Comparison of ENCODE assay signal across 10 cellular contexts in the genomic region with DNA sequence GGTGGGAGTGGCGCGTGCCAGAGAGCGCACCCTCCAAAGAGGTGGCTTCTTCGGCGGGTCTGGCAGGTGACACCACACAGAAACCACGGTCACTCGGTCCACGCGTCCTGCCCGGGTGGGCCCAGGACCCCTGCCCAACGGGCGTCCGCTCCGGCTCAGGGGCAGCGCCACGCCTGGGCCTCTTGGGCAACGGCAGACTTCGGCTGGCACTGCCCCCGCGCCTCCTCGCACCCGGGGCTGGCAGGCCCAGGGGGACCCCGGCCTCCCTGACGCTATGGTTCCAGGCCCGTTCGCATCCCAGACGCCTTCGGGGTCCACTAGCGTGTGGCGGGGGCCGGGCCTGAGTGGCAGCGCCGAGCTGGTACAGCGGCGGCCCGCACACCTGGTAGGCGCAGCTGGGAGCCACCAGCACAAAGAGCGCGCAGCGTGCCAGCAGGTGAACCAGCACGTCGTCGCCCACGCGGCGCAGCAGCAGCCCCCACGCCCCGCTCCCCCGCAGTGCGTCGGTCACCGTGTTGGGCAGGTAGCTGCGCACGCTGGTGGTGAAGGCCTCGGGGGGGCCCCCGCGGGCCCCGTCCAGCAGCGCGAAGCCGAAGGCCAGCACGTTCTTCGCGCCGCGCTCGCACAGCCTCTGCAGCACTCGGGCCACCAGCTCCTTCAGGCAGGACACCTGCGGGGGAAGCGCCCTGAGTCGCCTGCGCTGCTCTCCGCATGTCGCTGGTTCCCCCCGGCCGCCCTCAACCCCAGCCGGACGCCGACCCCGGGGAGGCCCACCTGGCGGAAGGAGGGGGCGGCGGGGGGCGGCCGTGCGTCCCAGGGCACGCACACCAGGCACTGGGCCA. TPM values are rescaled to one million over a fixed set of nuclear protein-coding genes. Genes with fewer than 3 reads are reported as not detected.
DNase-seq lines count a peak whose midpoint lies in the region; ATAC-seq and TF ChIP-seq lines count a peak whose summit lies in the region.
"Had no signal": no experiment of that assay in that cellular context is flagged by ENCODE, and none has a peak within 500 bp of the region (broad histone marks: within the 10 kb centered on the region; RNA-seq: fewer than 3 reads in every experiment).

No MANE protein-coding gene starts in this region.

- peaks cover 10% of the 10 kb centered on the region for H3K27me3 ChIP-seq in H7 (ENCODE audit: control insufficient read depth, insufficient read depth, low read length)
- no peaks in the 10 kb centered on the region for H3K27me3 ChIP-seq in testis

- no peak overlapping the region for H3K27ac ChIP-seq in testis

- no peaks in the 10 kb centered on the region for H3K9me3 Mint-ChIP-seq in activated B cell treated with CpG ODN at 0.5 μM for 24 hours

- no peaks in the 10 kb centered on the region for H3K4me1 ChIP-seq in testis

- no peaks in the 10 kb centered on the region for H3K9me3 ChIP-seq in testis

- CTCF ChIA-PET in activated B cell treated with CpG ODN at 0.5 μM for 24 hours (lab: Charles Lee) = no interaction called here

- TF ChIP-seq POLR2A in testis (IDR thresholded peaks at IDR 0.05) = no peak

- H3K4me3 ChIP-seq in H7 (ENCODE audit: insufficient read depth, low read depth, low read length) = peak overlapping the region; percentile 56
- peak overlapping the region in 1 of 2 donors; percentile 2 for H3K4me3 ChIP-seq in testis
- H3K4me3 ChIP-seq: lung had no signal

- no peaks in the 10 kb centered on the region; the same call in 1 of the 2 replicates for H3K36me3 ChIP-seq in H7 (replicated peaks; ENCODE audit: control insufficient read depth, insufficient read depth, low read length)
- H3K36me3 ChIP-seq in testis (ENCODE audit: low read depth, missing control alignments) = no peaks in the 10 kb centered on the region

- ATAC-seq in activated B cell treated with CpG ODN at 0.5 μM for 24 hours (ENCODE audit: low read depth) = peak; percentile 6

- H3K36me3 Mint-ChIP-seq in activated B cell treated with CpG ODN at 0.5 μM for 24 hours (ENCODE audit: low read depth) = no peaks in the 10 kb centered on the region

- 35 to 54% methylated on average over 5 to 83 of the region's 87 CpGs for WGBS in testis, 2 donors

- H3K4me1 Mint-ChIP-seq in activated B cell treated with CpG ODN at 0.5 μM for 24 hours = peaks cover 7% of the 10 kb centered on the region

- peaks cover 5% of the 10 kb centered on the region for H3K27me3 Mint-ChIP-seq in activated B cell treated with CpG ODN at 0.5 μM for 24 hours

- no peak overlapping the region for H3K4me3 Mint-ChIP-seq in activated B cell treated with CpG ODN at 0.5 μM for 24 hours

- no peak overlapping the region for H3K27ac Mint-ChIP-seq in activated B cell treated with CpG ODN at 0.5 μM for 24 hours

- intact Hi-C loops in activated B cell treated with CpG ODN at 0.5 μM for 24 hours (cut with micrococcal nuclease) (no loop called here), testis (cut with DNase I; ENCODE audit: low total_unique reads) (no loop called here)

- TF ChIP-seq CTCF in activated B cell treated with CpG ODN at 0.5 μM for 24 hours (IDR thresholded peaks at IDR 0.05) (no peak), testis (IDR thresholded peaks at IDR 0.05) (no peak)

- POLR2A ChIA-PET in activated B cell treated with CpG ODN at 0.5 μM for 24 hours (lab: Charles Lee) = no interaction called here

- peak; percentile 44 for DNase-seq in COLO668 (lab: John Stamatoyannopoulos, UW; ENCODE audit: unreplicated experiment)
- peak; percentile 81 for DNase-seq in H7
- DNase-seq in activated B cell treated with CpG ODN at 0.5 μM for 24 hours = peak; percentile 12
- DNase-seq in mesenteric fat pad (ENCODE audit: low spot score) = peak; percentile 87
- DNase-seq in NCI-H1092 (lab: John Stamatoyannopoulos, UW) = no peak
- DNase-seq in testis = no peak
- no peak for DNase-seq in kidney tubule cell (ENCODE audit: low spot score)
- no peak for DNase-seq in NCI-H1694 (lab: John Stamatoyannopoulos, UW)
- DNase-seq: NCI-H2227 treated with DMSO at 0.1 percent for 48 hours had no signal

RNA-seq across cellular contexts. Expression of a gene that starts 0.7 kb away (rescaled TPM):
- 15.1 and 27.1 TPM in 2 replicates for total RNA-seq in H7 (2014; rRNA removed; shearing (Covaris generic))
- total RNA-seq in activated B cell treated with CpG ODN at 0.5 μM for 24 hours = 0.22 and 0.35 TPM in 2 replicates
- not detected for total RNA-seq in mesenteric fat pad
- 1 to 10 TPM; 4.4 to 5.5 TPM for total RNA-seq in testis
- 2.1 TPM for polyA plus RNA-seq in testis (ENCODE audit: insufficient read depth, low read depth, low replicate concordance)
- total RNA-seq: lung had no signal

RNA-seq across cellular contexts. Expression of a gene that starts 50.7 kb away (rescaled TPM):
- 171 and 173 TPM in 2 replicates for total RNA-seq in H7 (2014; rRNA removed; shearing (Covaris generic))
- total RNA-seq in activated B cell treated with CpG ODN at 0.5 μM for 24 hours = 87.5 and 100 TPM in 2 replicates
- 112 TPM for total RNA-seq in mesenteric fat pad
- 100 to 1,000 TPM; 150 to 170 TPM for total RNA-seq in testis
- 148 TPM for polyA plus RNA-seq in testis (ENCODE audit: insufficient read depth, low read depth, low replicate concordance)

Comparison
In these comparisons a context has a peak if more than half of its experiments do, and no peak if none do; other contexts are left out.
1. DNase-seq: peak in COLO668 (single experiment), H7 (single experiment), activated B cell treated with CpG ODN at 0.5 μM for 24 hours (single experiment) and mesenteric fat pad (single experiment); none in NCI-H1092 (single experiment), testis (single experiment), kidney tubule cell (single experiment) and NCI-H1694 (single experiment).